Comparison of ENCODE assay signal across 8 cellular contexts in genomic region chr9:125126019-125126746, GRCh38. TPM values are rescaled to one million over a fixed set of nuclear protein-coding genes. Genes with fewer than 3 reads are reported as not detected.
DNase-seq lines count a peak whose midpoint lies in the region; ATAC-seq and TF ChIP-seq lines count a peak whose summit lies in the region.

No MANE protein-coding gene starts in this region.

- DNase-seq in RKO (ENCODE audit: low spot score) (peak; percentile 79), fibroblast of the aortic adventitia (ENCODE audit: low read depth) (peak; percentile 100), pons (ENCODE audit: low spot score) (peak; percentile 79), tibial artery (peak; percentile 93), NCI-H2171 (lab: John Stamatoyannopoulos, UW) (no peak)
- peak; percentile 43 to 61 for DNase-seq in activated T-helper 1 cell treated with anti-CD3 and anti-CD28 coated beads, Interleukin-2, amount 50 U/mL, for 16 hours (ENCODE audit: low read depth in 1 of 2, low spot score in 1 of 2)

- no peaks in the 10 kb centered on the region for H3K9me3 ChIP-seq in tibial artery

- H3K36me3 ChIP-seq in tibial artery = no peaks in the 10 kb centered on the region

- intact Hi-C loops in tibial artery (cut with DNase I; ENCODE audit: low total_unique reads) = no loop called here

- H3K27ac ChIP-seq in tibial artery = peak overlapping the region in 1 of 2 donors; percentile 46

- peak; percentile 96 for ATAC-seq in GM18511 (IDR thresholded peaks at IDR 0.05; ENCODE audit: unreplicated experiment)
- ATAC-seq in HG02981 (IDR thresholded peaks at IDR 0.05; ENCODE audit: unreplicated experiment) = peak; percentile 97

- H3K4me3 ChIP-seq in fibroblast of the aortic adventitia (ENCODE audit: low read depth, low read length) (no peak overlapping the region), tibial artery (no peak overlapping the region)

- TF ChIP-seq CTCF in fibroblast of the aortic adventitia (IDR thresholded peaks at IDR 0.05; ENCODE audit: insufficient read depth, low read length) (no peak), tibial artery (IDR thresholded peaks at IDR 0.05) (no peak)

- peaks cover 0 to 19% (median 5%) of the 10 kb centered on the region in 4 donors for H3K4me1 ChIP-seq in tibial artery

- H3K27me3 ChIP-seq in tibial artery = no peaks in the 10 kb centered on the region

RNA-seq across cellular contexts. Expression of gene SCAI, which starts 17.1 kb away (rescaled TPM):
- total RNA-seq in fibroblast of the aortic adventitia (ENCODE audit: low replicate concordance) = 7.3 and 14.0 TPM in 2 replicates
